35 cellular contexts compared by ENCODE assay signal in the genomic region with DNA sequence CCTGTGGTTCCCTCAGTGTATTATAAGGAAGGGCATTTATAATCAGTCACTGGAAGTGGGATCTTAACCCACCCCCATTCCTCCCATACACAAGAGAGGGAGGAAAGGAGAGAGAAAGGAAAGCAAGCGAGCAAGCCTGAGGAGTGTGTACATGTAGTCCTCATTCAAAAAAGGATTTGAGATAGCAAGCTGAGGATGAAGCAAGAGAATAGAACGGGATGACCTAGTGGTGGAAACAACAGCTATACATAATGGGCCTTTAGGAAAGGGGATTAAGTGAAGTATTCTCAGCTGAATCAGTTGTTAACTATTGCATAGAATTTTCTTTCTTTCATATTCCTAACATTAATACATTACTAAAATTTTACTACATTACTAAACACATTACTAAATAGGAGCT.
"Had no signal": no experiment of that assay in that cellular context is flagged by ENCODE, and none has a peak within 500 bp of the region (broad histone marks: within the 10 kb centered on the region; RNA-seq: fewer than 3 reads in every experiment).

No MANE protein-coding gene starts in this region.

- H3K36me3 ChIP-seq: brain microvascular endothelial cell, breast epithelium had no signal

- H3K36me3 Mint-ChIP-seq: activated CD8-positive, alpha-beta memory T cell treated with anti-CD3 and anti-CD28 coated beads, Interleukin-2, amount 10 ng/mL, durations not matched to agents 7 days and 5 days; activated naive CD4-positive, alpha-beta T cell treated with anti-CD3 and anti-CD28 coated beads, Interleukin-2, amount 10 ng/mL, durations not matched to agents 7 days and 5 days had no signal

- ATAC-seq: activated CD4-positive, alpha-beta T cell treated with anti-CD3 and anti-CD28 coated beads for 36 hours; activated CD4-positive, CD25-positive, alpha-beta regulatory T cell treated with anti-CD3 and anti-CD28 coated beads, Interleukin-2, amount 50 U/mL, for 24 hours; activated CD8-positive, alpha-beta memory T cell treated with anti-CD3 and anti-CD28 coated beads, Interleukin-2, amount 10 ng/mL, durations not matched to agents 7 days and 5 days; activated CD8-positive, alpha-beta T cell treated with anti-CD3 and anti-CD28 coated beads, Interleukin-2, amount 10 ng/mL, durations not matched to agents 7 days and 5 days; activated naive CD8-positive, alpha-beta T cell treated with anti-CD3 and anti-CD28 coated beads, Interleukin-2, amount 50 U/mL, for 24 hours; body of pancreas had no signal

- H3K4me1 Mint-ChIP-seq: activated CD4-positive, alpha-beta memory T cell treated with anti-CD3 and anti-CD28 coated beads, Interleukin-2, amount 10 ng/mL, durations not matched to agents 7 days and 5 days; activated CD8-positive, alpha-beta memory T cell treated with anti-CD3 and anti-CD28 coated beads, Interleukin-2, amount 10 ng/mL, durations not matched to agents 7 days and 5 days; activated naive CD8-positive, alpha-beta T cell treated with anti-CD3 and anti-CD28 coated beads, Interleukin-2, amount 50 U/mL, for 24 hours had no signal

- H3K4me3 ChIP-seq: body of pancreas, breast epithelium had no signal

- H3K27me3 ChIP-seq: body of pancreas, brain microvascular endothelial cell, breast epithelium had no signal

- DNase-seq: activated CD4-positive, alpha-beta memory T cell treated with anti-CD3 and anti-CD28 coated beads, Interleukin-2, amount 10 ng/mL, durations not matched to agents 7 days and 5 days; activated CD4-positive, alpha-beta T cell treated with anti-CD3 and anti-CD28 coated beads for 1 hour; activated CD4-positive, alpha-beta T cell treated with anti-CD3 and anti-CD28 coated beads for 36 hours; activated CD4-positive, alpha-beta T cell treated with anti-CD3 and anti-CD28 coated beads for 48 hours; activated CD4-positive, alpha-beta T cell treated with anti-CD3 and anti-CD28 coated beads, Interleukin-2, amount 10 ng/mL, durations not matched to agents 7 days and 5 days; activated CD4-positive, alpha-beta T cell treated with anti-CD3 and anti-CD28 coated beads, Interleukin-2, amount 50 U/mL, for 48 hours; activated CD4-positive, CD25-positive, alpha-beta regulatory T cell; activated CD8-positive, alpha-beta memory T cell treated with anti-CD3 and anti-CD28 coated beads for 24 hours; activated CD8-positive, alpha-beta memory T cell treated with anti-CD3 and anti-CD28 coated beads, Interleukin-2, amount 10 ng/mL, durations not matched to agents 7 days and 5 days; activated CD8-positive, alpha-beta memory T cell treated with anti-CD3 and anti-CD28 coated beads, Interleukin-2, amount 50 U/mL, for 48 hours; activated CD8-positive, alpha-beta T cell treated with anti-CD3 and anti-CD28 coated beads, Interleukin-2, amount 10 ng/mL, durations not matched to agents 7 days and 5 days; activated effector memory CD4-positive, alpha-beta T cell treated with Interleukin-2 at 50 U/mL for 16 hours; activated gamma-delta T cell; activated naive CD4-positive, alpha-beta T cell treated with anti-CD3 and anti-CD28 coated beads, Interleukin-2, amount 10 ng/mL, durations not matched to agents 7 days and 5 days; activated naive CD4-positive, alpha-beta T cell treated with Interleukin-2 at 50 U/mL for 16 hours; activated naive CD8-positive, alpha-beta T cell treated with anti-CD3 and anti-CD28 coated beads, Interleukin-2, amount 10 ng/mL, durations not matched to agents 7 days and 5 days; activated naive CD8-positive, alpha-beta T cell treated with anti-CD3 and anti-CD28 coated beads, Interleukin-2, amount 50 U/mL, for 24 hours; activated T-cell treated with anti-CD3 and anti-CD28 coated beads, Interleukin-2, amount 50 U/mL, for 24 hours; activated T-cell treated with anti-CD3 and anti-CD28 coated beads, Interleukin-2, amount 50 U/mL, for 48 hours; amniotic stem cell; aorta; body of pancreas; brain microvascular endothelial cell; central memory CD4-positive, alpha-beta T cell; T-helper 1 cell; T-helper 2 cell; T-helper 9 cell had no signal

- H3K9me3 Mint-ChIP-seq: activated T-helper 2 cell treated with anti-CD3 and anti-CD28 coated beads, Interferon-gamma antibody, Interleukin-2, Interleukin-4, amounts not matched to agents 10 μg/mL and 5 μg/mL and 100 μg/mL, durations not matched to agents 14 hours and 24 hours and 36 hours; T-helper 1 cell treated with Interleukin-12 subunit alpha and Interleukin-12 subunit beta and Interleukin-4 antibody, amounts not matched to agents 30 μg/mL and 1 μg/mL, for 36 hours; T-helper 2 cell treated with Interferon-gamma antibody and Interleukin-4, amounts not matched to agents 5 μg/mL and 100 μg/mL, for 36 hours had no signal

- H3K4me1 ChIP-seq: body of pancreas, breast epithelium had no signal

- H3K27ac ChIP-seq: body of pancreas, brain microvascular endothelial cell, breast epithelium, VCaP had no signal

- H3K4me3 Mint-ChIP-seq: activated CD4-positive, alpha-beta memory T cell treated with anti-CD3 and anti-CD28 coated beads, Interleukin-2, amount 10 ng/mL, durations not matched to agents 7 days and 5 days; activated CD4-positive, alpha-beta T cell treated with anti-CD3 and anti-CD28 coated beads for 36 hours; activated CD4-positive, alpha-beta T cell treated with anti-CD3 and anti-CD28 coated beads, Interleukin-2, amount 10 ng/mL, durations not matched to agents 7 days and 5 days; activated CD8-positive, alpha-beta memory T cell treated with anti-CD3 and anti-CD28 coated beads, Interleukin-2, amount 10 ng/mL, durations not matched to agents 7 days and 5 days; activated CD8-positive, alpha-beta T cell treated with anti-CD3 and anti-CD28 coated beads, Interleukin-2, amount 10 ng/mL, durations not matched to agents 7 days and 5 days; activated naive CD4-positive, alpha-beta T cell treated with anti-CD3 and anti-CD28 coated beads, Interleukin-2, amount 10 ng/mL, durations not matched to agents 7 days and 5 days; activated naive CD4-positive, alpha-beta T cell treated with anti-CD3 and anti-CD28 coated beads, Interleukin-2, amount 50 U/mL, for 24 hours; activated naive CD8-positive, alpha-beta T cell; activated naive CD8-positive, alpha-beta T cell treated with anti-CD3 and anti-CD28 coated beads, Interleukin-2, amount 10 ng/mL, durations not matched to agents 7 days and 5 days; activated naive CD8-positive, alpha-beta T cell treated with anti-CD3 and anti-CD28 coated beads, Interleukin-2, amount 50 U/mL, for 24 hours; activated T-cell treated with anti-CD3 and anti-CD28 coated beads, Interleukin-2, amount 50 U/mL, for 24 hours; T-helper 1 cell treated with Interleukin-12 subunit alpha and Interleukin-12 subunit beta and Interleukin-4 antibody, amounts not matched to agents 30 μg/mL and 1 μg/mL, for 36 hours; T-helper 2 cell treated with Interferon-gamma antibody and Interleukin-4, amounts not matched to agents 5 μg/mL and 100 μg/mL, for 36 hours had no signal

- H3K27ac Mint-ChIP-seq: activated CD4-positive, alpha-beta memory T cell treated with anti-CD3 and anti-CD28 coated beads, Interleukin-2, amount 10 ng/mL, durations not matched to agents 7 days and 5 days; activated CD4-positive, alpha-beta T cell treated with anti-CD3 and anti-CD28 coated beads for 36 hours; activated CD4-positive, alpha-beta T cell treated with anti-CD3 and anti-CD28 coated beads, Interleukin-2, amount 10 ng/mL, durations not matched to agents 7 days and 5 days; activated CD8-positive, alpha-beta memory T cell treated with anti-CD3 and anti-CD28 coated beads, Interleukin-2, amount 10 ng/mL, durations not matched to agents 7 days and 5 days; activated CD8-positive, alpha-beta T cell treated with anti-CD3 and anti-CD28 coated beads, Interleukin-2, amount 10 ng/mL, durations not matched to agents 7 days and 5 days; activated naive CD4-positive, alpha-beta T cell treated with anti-CD3 and anti-CD28 coated beads, Interleukin-2, amount 10 ng/mL, durations not matched to agents 7 days and 5 days; activated naive CD4-positive, alpha-beta T cell treated with anti-CD3 and anti-CD28 coated beads, Interleukin-2, amount 50 U/mL, for 24 hours; activated naive CD8-positive, alpha-beta T cell; activated naive CD8-positive, alpha-beta T cell treated with anti-CD3 and anti-CD28 coated beads, Interleukin-2, amount 10 ng/mL, durations not matched to agents 7 days and 5 days; activated naive CD8-positive, alpha-beta T cell treated with anti-CD3 and anti-CD28 coated beads, Interleukin-2, amount 50 U/mL, for 24 hours; activated T-cell treated with anti-CD3 and anti-CD28 coated beads, Interleukin-2, amount 50 U/mL, for 24 hours; activated T-helper 2 cell treated with anti-CD3 and anti-CD28 coated beads, Interferon-gamma antibody, Interleukin-2, Interleukin-4, amounts not matched to agents 10 μg/mL and 5 μg/mL and 100 μg/mL, durations not matched to agents 14 hours and 24 hours and 36 hours; T-helper 1 cell treated with Interleukin-12 subunit alpha and Interleukin-12 subunit beta and Interleukin-4 antibody, amounts not matched to agents 30 μg/mL and 1 μg/mL, for 36 hours; T-helper 2 cell treated with Interferon-gamma antibody and Interleukin-4, amounts not matched to agents 5 μg/mL and 100 μg/mL, for 36 hours had no signal

- H3K27me3 Mint-ChIP-seq: activated CD4-positive, alpha-beta memory T cell treated with anti-CD3 and anti-CD28 coated beads, Interleukin-2, amount 10 ng/mL, durations not matched to agents 7 days and 5 days; activated CD4-positive, alpha-beta T cell treated with anti-CD3 and anti-CD28 coated beads for 36 hours; activated CD4-positive, alpha-beta T cell treated with anti-CD3 and anti-CD28 coated beads, Interleukin-2, amount 10 ng/mL, durations not matched to agents 7 days and 5 days; activated CD8-positive, alpha-beta memory T cell treated with anti-CD3 and anti-CD28 coated beads, Interleukin-2, amount 10 ng/mL, durations not matched to agents 7 days and 5 days; activated naive CD4-positive, alpha-beta T cell treated with anti-CD3 and anti-CD28 coated beads, Interleukin-2, amount 10 ng/mL, durations not matched to agents 7 days and 5 days; activated naive CD4-positive, alpha-beta T cell treated with anti-CD3 and anti-CD28 coated beads, Interleukin-2, amount 50 U/mL, for 24 hours; activated naive CD8-positive, alpha-beta T cell; activated naive CD8-positive, alpha-beta T cell treated with anti-CD3 and anti-CD28 coated beads, Interleukin-2, amount 10 ng/mL, durations not matched to agents 7 days and 5 days; activated naive CD8-positive, alpha-beta T cell treated with anti-CD3 and anti-CD28 coated beads, Interleukin-2, amount 50 U/mL, for 24 hours; activated T-cell treated with anti-CD3 and anti-CD28 coated beads, Interleukin-2, amount 50 U/mL, for 24 hours had no signal

- H3K9me3 ChIP-seq: body of pancreas, breast epithelium had no signal
